In the genomic region with DNA sequence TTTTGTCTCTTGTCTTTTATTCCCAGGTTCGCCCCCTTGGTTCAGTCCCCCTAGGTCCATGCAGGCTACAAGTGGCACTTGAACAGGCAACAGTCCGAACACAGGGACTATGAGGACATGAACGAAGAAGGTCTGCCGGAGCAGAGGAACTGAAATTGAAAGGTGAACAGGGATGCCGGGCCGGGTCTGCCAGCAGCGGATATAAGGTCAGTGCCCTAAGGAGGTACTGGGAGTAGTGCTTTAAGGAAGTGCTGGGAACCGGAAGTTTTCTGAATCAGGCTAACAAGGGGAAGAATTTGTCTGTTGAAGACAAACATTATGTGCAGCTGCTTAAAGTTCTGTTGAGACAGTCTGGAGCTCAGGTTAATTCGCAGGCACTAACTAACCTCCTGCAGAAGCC, we compare ENCODE assay signal across 13 cellular contexts. TPM values are rescaled to one million over a fixed set of nuclear protein-coding genes. Genes with fewer than 3 reads are reported as not detected.
A peak's percentile ranks its signal among the peaks of the same experiment; 100 is the strongest.
DNase-seq lines count a peak whose midpoint lies in the region; ATAC-seq and TF ChIP-seq lines count a peak whose summit lies in the region.
"Had no signal": no experiment of that assay in that cellular context is flagged by ENCODE, and none has a peak within 500 bp of the region (broad histone marks: within the 10 kb centered on the region; RNA-seq: fewer than 3 reads in every experiment).

No MANE protein-coding gene starts in this region.

- ATAC-seq in HG03521 (IDR thresholded peaks at IDR 0.05; ENCODE audit: unreplicated experiment) (peak; percentile 56), lower lobe of right lung (peak; percentile 47 to 63), HG02798 (IDR thresholded peaks at IDR 0.05; ENCODE audit: poor library complexity, unreplicated experiment) (no peak), T-helper 17 cell (no peak)
- ATAC-seq: activated CD4-positive, CD25-positive, alpha-beta regulatory T cell treated with anti-CD3 and anti-CD28 coated beads, Interleukin-2, amount 50 U/mL, for 24 hours had no signal

- H3K36me3 Mint-ChIP-seq in T-helper 17 cell (ENCODE audit: low read depth) = no peaks in the 10 kb centered on the region

- H3K9me3 ChIP-seq in BLaER1 treated with 17β-estradiol and CSF1 and Interleukin-3, amounts not matched to agents 10 nM and 100 nM (replicated peaks in 1 of 11) = peaks cover 12 to 28% (median 21%) of the 10 kb centered on the region in 11 experiments; a peak in 20 of 22 replicates
- peaks cover 5% of the 10 kb centered on the region; the same call in 1 of the 2 replicates for H3K9me3 ChIP-seq in SJSA1 (replicated peaks)
- H3K9me3 ChIP-seq in lower lobe of right lung = peaks cover 12% of the 10 kb centered on the region
- no peaks in the 10 kb centered on the region for H3K9me3 ChIP-seq in T-helper 17 cell (ENCODE audit: control insufficient read depth, low read length, poor library complexity, severe bottlenecking)

- intact Hi-C loops in lower lobe of right lung (cut with DNase I) = no loop called here

- no peak overlapping the region for H3K9ac ChIP-seq in BLaER1 treated with 17β-estradiol and CSF1 and Interleukin-3, amounts not matched to agents 10 nM and 100 nM
- H3K9ac ChIP-seq: parathyroid adenoma had no signal

- H4K20me1 ChIP-seq in BLaER1 treated with 17β-estradiol and CSF1 and Interleukin-3, amounts not matched to agents 10 nM and 100 nM = no peaks in the 10 kb centered on the region

- no peak for TF ChIP-seq CTCF in lower lobe of right lung (IDR thresholded peaks at IDR 0.05)

- no peak overlapping the region for H3K27ac Mint-ChIP-seq in T-helper 17 cell

- H3K27me3 Mint-ChIP-seq in T-helper 17 cell = peaks cover 47% of the 10 kb centered on the region

- no peak overlapping the region for H3K4me3 Mint-ChIP-seq in T-helper 17 cell

- no peak overlapping the region for H3K27ac ChIP-seq in BLaER1 treated with 17β-estradiol and CSF1 and Interleukin-3, amounts not matched to agents 10 nM and 100 nM
- H3K27ac ChIP-seq in SJSA1 (peak overlapping the region; percentile 86), lower lobe of right lung (no peak overlapping the region)
- H3K27ac ChIP-seq: parathyroid adenoma had no signal

- no peak overlapping the region for H3K4me3 ChIP-seq in BLaER1 treated with 17β-estradiol and CSF1 and Interleukin-3, amounts not matched to agents 10 nM and 100 nM
- H3K4me3 ChIP-seq in SJSA1 (no peak overlapping the region), lower lobe of right lung (no peak overlapping the region)

- H3K4me1 Mint-ChIP-seq in T-helper 17 cell = no peaks in the 10 kb centered on the region

- H3K36me3 ChIP-seq in BLaER1 treated with 17β-estradiol and CSF1 and Interleukin-3, amounts not matched to agents 10 nM and 100 nM = no peaks in the 10 kb centered on the region
- H3K36me3 ChIP-seq in SJSA1 = no peaks in the 10 kb centered on the region
- H3K36me3 ChIP-seq in lower lobe of right lung = no peaks in the 10 kb centered on the region

- peaks cover 21 to 52% (median 34%) of the 10 kb centered on the region in 10 experiments for H3K4me1 ChIP-seq in BLaER1 treated with 17β-estradiol and CSF1 and Interleukin-3, amounts not matched to agents 10 nM and 100 nM
- H3K4me1 ChIP-seq in SJSA1 (replicated peaks) (peaks cover 42% of the 10 kb centered on the region), lower lobe of right lung (peaks cover 28% of the 10 kb centered on the region)
- H3K4me1 ChIP-seq: parathyroid adenoma had no signal

- DNase-seq in SJSA1 (ENCODE audit: low read depth in 1 of 2, low spot score in 2 of 2) = no peak
- DNase-seq in lower lobe of right lung = no peak
- DNase-seq in NCI-H69 (lab: John Stamatoyannopoulos, UW) = no peak
- no peak for DNase-seq in NCI-H2171 treated with DMSO at 0.1 percent for 48 hours (lab: John Stamatoyannopoulos, UW)
- no peak for DNase-seq in T-helper 17 cell
- DNase-seq: cerebellar nuclear complex, NCI-H146, NCI-H526 had no signal

- H3K27me3 ChIP-seq in BLaER1 treated with 17β-estradiol and CSF1 and Interleukin-3, amounts not matched to agents 10 nM and 100 nM = no peaks in the 10 kb centered on the region
- H3K27me3 ChIP-seq in SJSA1 (replicated peaks) (no peaks in the 10 kb centered on the region), lower lobe of right lung (ENCODE audit: low read depth) (no peaks in the 10 kb centered on the region)

- H3K4me2 ChIP-seq in BLaER1 treated with 17β-estradiol and CSF1 and Interleukin-3, amounts not matched to agents 10 nM and 100 nM = peak overlapping the region in 6 of 11 experiments; percentile 14 to 54 (median 36); a peak in 9 of 22 replicates

RNA-seq across cellular contexts. Expression of a gene that starts 46.8 kb away (rescaled TPM):
- total RNA-seq in SJSA1 (2014; rRNA removed; shearing (Covaris generic)) = 22.4 and 25.9 TPM in 2 replicates
- 9.5 TPM for total RNA-seq in lower lobe of right lung
- 1 to 10 TPM; 5.5 to 6.3 TPM for total RNA-seq in T-helper 17 cell

RNA-seq across cellular contexts. Expression of a gene that starts 47.0 kb away (rescaled TPM):
- total RNA-seq in SJSA1 (2014; rRNA removed; shearing (Covaris generic)) = 12.9 and 17.7 TPM in 2 replicates
- 31.8 TPM for total RNA-seq in lower lobe of right lung
- total RNA-seq in T-helper 17 cell = 10 to 100 TPM; 65.0 to 76.4 TPM

Comparison
In these comparisons a context has a peak if more than half of its experiments do, and no peak if none do; other contexts are left out.
1. ATAC-seq: peak in HG03521 (single experiment) and lower lobe of right lung (2 of 2); none in HG02798 (single experiment) and T-helper 17 cell (single experiment).